In the genomic region with DNA sequence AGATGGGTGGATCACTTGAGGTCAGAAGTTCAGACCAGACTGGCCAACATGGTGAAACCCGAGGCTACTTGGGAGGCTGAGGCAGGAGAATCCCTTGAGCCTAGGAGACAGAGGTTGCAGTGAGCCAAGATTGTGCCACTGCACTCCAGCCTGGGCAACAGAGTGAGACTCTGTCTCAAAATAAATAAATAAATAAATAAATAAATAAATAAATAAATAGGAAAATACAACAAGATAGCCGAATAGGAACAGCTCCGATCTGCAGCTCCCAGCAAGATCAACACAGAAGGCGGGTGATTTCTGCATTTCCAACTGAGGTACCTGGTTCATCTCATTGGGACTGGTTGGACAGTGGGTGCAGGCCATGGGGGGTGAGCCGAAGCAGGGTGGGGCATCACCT, we compare ENCODE assay signal across 11 cellular contexts. TPM values are rescaled to one million over a fixed set of nuclear protein-coding genes. Genes with fewer than 3 reads are reported as not detected.
DNase-seq lines count a peak whose midpoint lies in the region; ATAC-seq and TF ChIP-seq lines count a peak whose summit lies in the region.
"Not testable (repeated sequence)": the region's sequence is repeated elsewhere in the genome, so short reads cannot be mapped to it uniquely, and the experiment has no call there.
"Had no signal": no experiment of that assay in that cellular context is flagged by ENCODE, and none has a peak within 500 bp of the region (broad histone marks: within the 10 kb centered on the region; RNA-seq: fewer than 3 reads in every experiment).

No MANE protein-coding gene starts in this region.

- peaks cover 44% of the 10 kb centered on the region for H3K27me3 Mint-ChIP-seq in activated CD4-positive, alpha-beta T cell treated with anti-CD3 and anti-CD28 coated beads, Interleukin-2, amount 10 ng/mL, durations not matched to agents 7 days and 5 days
- H3K27me3 Mint-ChIP-seq in effector memory CD8-positive, alpha-beta T cell: not testable (repeated sequence)

- peaks cover 23% of the 10 kb centered on the region for H3K4me1 Mint-ChIP-seq in activated CD4-positive, alpha-beta T cell treated with anti-CD3 and anti-CD28 coated beads, Interleukin-2, amount 10 ng/mL, durations not matched to agents 7 days and 5 days
- H3K4me1 Mint-ChIP-seq in effector memory CD8-positive, alpha-beta T cell (ENCODE audit: low read depth in 2 of 2): peaks cover 14 to 18% of the 10 kb centered on the region in 2 donors

- not testable (repeated sequence) for DNase-seq in activated CD4-positive, alpha-beta T cell treated with anti-CD3 and anti-CD28 coated beads, Interleukin-2, amount 10 ng/mL, durations not matched to agents 7 days and 5 days; effector memory CD8-positive, alpha-beta T cell

- peaks cover 16% of the 10 kb centered on the region for H3K9me3 Mint-ChIP-seq in activated CD4-positive, alpha-beta T cell treated with anti-CD3 and anti-CD28 coated beads, Interleukin-2, amount 10 ng/mL, durations not matched to agents 7 days and 5 days
- H3K9me3 Mint-ChIP-seq in effector memory CD8-positive, alpha-beta T cell: peaks cover 14 to 21% of the 10 kb centered on the region in 2 donors

- peak overlapping the region; percentile 26 for H3K27ac Mint-ChIP-seq in activated CD4-positive, alpha-beta T cell treated with anti-CD3 and anti-CD28 coated beads, Interleukin-2, amount 10 ng/mL, durations not matched to agents 7 days and 5 days
- H3K27ac Mint-ChIP-seq in effector memory CD8-positive, alpha-beta T cell: peak overlapping the region in 1 of 2 donors; percentile 85

- CTCF ChIA-PET in HEK293 (lab: Yijun Ruan, JAX): interaction anchor here (0.6 to 0.7 kb wide), 2 partner anchors 14 to 478 kb away, joined by 3 to 4 read pairs; no protein-coding TSS in a partner anchor
- CTCF ChIA-PET in activated CD4-positive, alpha-beta T cell treated with anti-CD3 and anti-CD28 coated beads, Interleukin-2, amount 10 ng/mL, durations not matched to agents 7 days and 5 days (lab: Charles Lee): not testable (repeated sequence)

- H3K4me3 Mint-ChIP-seq in activated CD4-positive, alpha-beta T cell treated with anti-CD3 and anti-CD28 coated beads, Interleukin-2, amount 10 ng/mL, durations not matched to agents 7 days and 5 days: not testable (repeated sequence)
- H3K4me3 Mint-ChIP-seq in effector memory CD8-positive, alpha-beta T cell: peak overlapping the region; percentile 37 to 53

- not testable (repeated sequence) for H3K4me1 ChIP-seq in HEK293 (ENCODE audit: control insufficient read depth, insufficient read depth, low read length)

- H3K36me3 Mint-ChIP-seq in activated CD4-positive, alpha-beta T cell treated with anti-CD3 and anti-CD28 coated beads, Interleukin-2, amount 10 ng/mL, durations not matched to agents 7 days and 5 days (ENCODE audit: low read depth); effector memory CD8-positive, alpha-beta T cell (ENCODE audit: insufficient read depth): not testable (repeated sequence)

- H3K36me3 ChIP-seq in HEK293 (ENCODE audit: control insufficient read depth in 2 of 2, insufficient read depth in 1 of 2, low read length in 2 of 2): not testable (repeated sequence)

- peak overlapping the region; percentile 48; the same call in 1 of the 2 replicates for H3K27ac ChIP-seq in C4-2B
- not testable (repeated sequence) for H3K27ac ChIP-seq in HEK293 (ENCODE audit: extremely low read depth, low read depth, low read length)

- ATAC-seq in effector memory CD8-positive, alpha-beta T cell (replicated peaks): not testable (repeated sequence)

- POLR2A ChIA-PET in HEK293 (lab: Yijun Ruan, JAX): interaction anchor here (0.6 kb wide), 1 partner anchor 125 kb away, joined by 6 read pairs; no protein-coding TSS in a partner anchor
- POLR2A ChIA-PET in activated CD4-positive, alpha-beta T cell treated with anti-CD3 and anti-CD28 coated beads, Interleukin-2, amount 10 ng/mL, durations not matched to agents 7 days and 5 days (lab: Charles Lee): not testable (repeated sequence)

- not testable (repeated sequence) for H3K4me3 ChIP-seq in HEK293 (ENCODE audit: low read depth, low read length)

- not testable (repeated sequence) for H3K9me3 ChIP-seq in HEK293 (ENCODE audit: control insufficient read depth, insufficient read depth, low read depth, low read length)

- not testable (repeated sequence) for TF ChIP-seq CTCF in C4-2B (conservative IDR thresholded peaks at IDR 0.05); HEK293 (tag by site-specific recombination; IDR thresholded peaks at IDR 0.05)

TF ChIP-seq in HEK293, 187 proteins besides CTCF, POLR2A, EP300 and RAD21 (continues in another document):
- TF ChIP-seq GLI2 (tag by site-specific recombination; IDR thresholded peaks at IDR 0.05; ENCODE audit: borderline replicate concordance, low read depth) (peak; percentile 13; the same call in 1 of the 2 replicates), ZBTB11 (tag by site-specific recombination; conservative IDR thresholded peaks at IDR 0.05; ENCODE audit: low read depth) (peak; percentile 68), ZNF623 (tag by site-specific recombination; IDR thresholded peaks at IDR 0.05) (peak; percentile 56), ZNF664 (tag by site-specific recombination; IDR thresholded peaks at IDR 0.05) (peak; percentile 61; the same call in 1 of the 2 replicates), ZNF501 (tag by site-specific recombination; IDR thresholded peaks at IDR 0.05) (0 out of 2 replicates have a peak, but pooled peaks have one; percentile 30), ZNF791 (tag by site-specific recombination; IDR thresholded peaks at IDR 0.05) (peak; percentile 65; the same call in 1 of the 2 replicates)
- TF ChIP-seq, protein P1, sequence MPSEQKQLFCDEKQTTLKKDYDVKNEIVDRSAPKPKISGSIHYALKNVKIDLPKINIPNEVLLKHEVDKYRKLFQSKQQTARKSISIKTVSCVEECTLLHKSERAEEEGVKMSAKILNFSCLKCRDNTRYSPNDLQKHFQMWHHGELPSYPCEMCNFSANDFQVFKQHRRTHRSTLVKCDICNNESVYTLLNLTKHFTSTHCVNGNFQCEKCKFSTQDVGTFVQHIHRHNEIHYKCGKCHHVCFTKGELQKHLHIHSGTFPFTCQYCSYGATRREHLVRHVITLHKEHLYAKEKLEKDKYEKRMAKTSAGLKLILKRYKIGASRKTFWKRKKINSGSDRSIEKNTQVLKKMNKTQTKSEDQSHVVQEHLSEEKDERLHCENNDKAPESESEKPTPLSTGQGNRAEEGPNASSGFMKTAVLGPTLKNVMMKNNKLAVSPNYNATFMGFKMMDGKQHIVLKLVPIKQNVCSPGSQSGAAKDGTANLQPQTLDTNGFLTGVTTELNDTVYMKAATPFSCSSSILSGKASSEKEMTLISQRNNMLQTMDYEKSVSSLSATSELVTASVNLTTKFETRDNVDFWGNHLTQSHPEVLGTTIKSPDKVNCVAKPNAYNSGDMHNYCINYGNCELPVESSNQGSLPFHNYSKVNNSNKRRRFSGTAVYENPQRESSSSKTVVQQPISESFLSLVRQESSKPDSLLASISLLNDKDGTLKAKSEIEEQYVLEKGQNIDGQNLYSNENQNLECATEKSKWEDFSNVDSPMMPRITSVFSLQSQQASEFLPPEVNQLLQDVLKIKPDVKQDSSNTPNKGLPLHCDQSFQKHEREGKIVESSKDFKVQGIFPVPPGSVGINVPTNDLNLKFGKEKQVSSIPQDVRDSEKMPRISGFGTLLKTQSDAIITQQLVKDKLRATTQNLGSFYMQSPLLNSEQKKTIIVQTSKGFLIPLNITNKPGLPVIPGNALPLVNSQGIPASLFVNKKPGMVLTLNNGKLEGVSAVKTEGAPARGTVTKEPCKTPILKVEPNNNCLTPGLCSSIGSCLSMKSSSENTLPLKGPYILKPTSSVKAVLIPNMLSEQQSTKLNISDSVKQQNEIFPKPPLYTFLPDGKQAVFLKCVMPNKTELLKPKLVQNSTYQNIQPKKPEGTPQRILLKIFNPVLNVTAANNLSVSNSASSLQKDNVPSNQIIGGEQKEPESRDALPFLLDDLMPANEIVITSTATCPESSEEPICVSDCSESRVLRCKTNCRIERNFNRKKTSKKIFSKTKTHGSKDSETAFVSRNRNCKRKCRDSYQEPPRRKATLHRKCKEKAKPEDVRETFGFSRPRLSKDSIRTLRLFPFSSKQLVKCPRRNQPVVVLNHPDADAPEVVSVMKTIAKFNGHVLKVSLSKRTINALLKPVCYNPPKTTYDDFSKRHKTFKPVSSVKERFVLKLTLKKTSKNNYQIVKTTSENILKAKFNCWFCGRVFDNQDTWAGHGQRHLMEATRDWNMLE (tag by site-specific recombination; conservative IDR thresholded peaks at IDR 0.05; ENCODE audit: low read depth): peak; percentile 82

RNA-seq across cellular contexts. Expression of gene REC114, which starts 4.5 kb away (rescaled TPM):
- total RNA-seq in activated CD4-positive, alpha-beta T cell treated with anti-CD3 and anti-CD28 coated beads, Interleukin-2, amount 10 ng/mL, durations not matched to agents 7 days and 5 days: not detected
- total RNA-seq: B cell; CD4-positive, alpha-beta memory T cell; CD4-positive, CD25-positive, alpha-beta regulatory T cell; CD8-positive, alpha-beta memory T cell; Daoy; G401; GM12878 had no signal
